Comparison of ENCODE assay signal across 1 cellular context in the genomic region with DNA sequence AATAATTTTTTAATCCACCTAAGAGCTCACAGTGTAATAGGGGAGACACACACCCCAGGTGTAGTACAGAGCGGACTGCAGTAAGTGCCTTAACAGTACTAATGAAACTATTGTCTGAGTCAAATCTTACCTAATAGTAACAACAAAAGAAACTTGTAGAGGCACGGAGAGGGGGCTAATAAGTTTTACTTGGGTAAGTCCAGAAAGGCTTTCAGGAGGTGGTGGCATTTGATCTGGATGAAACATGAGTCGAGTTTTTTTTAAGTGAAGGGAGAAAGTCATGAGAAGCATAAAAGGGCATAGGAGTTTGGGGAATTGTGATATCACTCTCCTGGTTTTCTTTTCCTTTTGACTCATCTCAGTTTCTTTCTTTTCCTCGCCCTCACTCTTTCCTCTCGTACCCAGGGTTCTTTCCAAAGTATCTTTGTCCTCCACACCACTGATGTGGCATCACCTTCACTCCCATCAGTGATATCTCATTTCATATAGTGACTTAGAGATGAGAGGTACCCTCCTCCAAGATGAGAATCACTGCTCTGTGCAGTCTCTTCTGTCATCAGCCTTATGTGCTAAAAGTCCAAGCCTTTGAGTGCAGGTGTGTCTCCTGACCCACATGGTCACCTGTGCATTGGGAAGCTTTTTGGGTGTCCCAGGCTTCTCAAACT.
TF ChIP-seq lines count a peak whose summit lies in the region.

No MANE protein-coding gene starts in this region.

TF ChIP-seq in K562, 482 proteins besides CTCF, POLR2A, EP300 and RAD21 (continued from another document):
- TF ChIP-seq, protein P1, sequence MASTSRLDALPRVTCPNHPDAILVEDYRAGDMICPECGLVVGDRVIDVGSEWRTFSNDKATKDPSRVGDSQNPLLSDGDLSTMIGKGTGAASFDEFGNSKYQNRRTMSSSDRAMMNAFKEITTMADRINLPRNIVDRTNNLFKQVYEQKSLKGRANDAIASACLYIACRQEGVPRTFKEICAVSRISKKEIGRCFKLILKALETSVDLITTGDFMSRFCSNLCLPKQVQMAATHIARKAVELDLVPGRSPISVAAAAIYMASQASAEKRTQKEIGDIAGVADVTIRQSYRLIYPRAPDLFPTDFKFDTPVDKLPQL (IDR thresholded peaks at IDR 0.05; ENCODE audit: extremely low read depth, insufficient read length): no peak
- no peak for TF ChIP-seq ZNF561 (CRISPR knock-in tag; conservative IDR thresholded peaks at IDR 0.05)
- TF ChIP-seq RBFOX2 (IDR thresholded peaks at IDR 0.05; ENCODE audit: low read depth, low read length): peak; percentile 18; the same call in 1 of the 2 replicates
- TF ChIP-seq ZNF408 (CRISPR knock-in tag; IDR thresholded peaks at IDR 0.05; ENCODE audit: low read depth): no peak
